1 cellular context compared by ENCODE assay signal in the genomic region with DNA sequence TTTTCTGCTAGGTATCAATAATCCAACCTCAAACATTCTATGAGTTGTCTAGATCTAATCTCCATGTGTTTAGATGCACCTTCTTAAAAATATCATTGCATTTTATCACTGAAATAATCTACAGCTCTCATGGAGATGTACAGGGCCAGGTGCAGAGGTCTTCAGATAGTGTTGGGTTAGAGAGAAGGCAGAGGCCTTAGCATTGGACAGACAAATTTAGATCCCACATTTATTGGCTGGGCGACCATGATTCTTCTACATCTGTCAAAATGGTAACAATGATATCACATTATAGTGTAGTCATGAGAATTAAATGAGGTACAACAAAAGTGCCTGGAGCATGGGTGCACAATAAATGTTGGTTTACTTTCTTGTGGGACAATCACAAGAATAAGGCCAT.
TF ChIP-seq lines count a peak whose summit lies in the region.

No MANE protein-coding gene starts in this region.

TF ChIP-seq in K562, 482 proteins besides CTCF, POLR2A, EP300 and RAD21:
- TF ChIP-seq ZBTB7A (IDR thresholded peaks at IDR 0.05; ENCODE audit: borderline replicate concordance, control insufficient read depth, low read depth, low read length) (no peak), ZKSCAN1 (IDR thresholded peaks at IDR 0.05; ENCODE audit: low read depth, low read length) (no peak), ZNF408 (CRISPR knock-in tag; IDR thresholded peaks at IDR 0.05; ENCODE audit: low read depth) (no peak), GTF2E2 (tag; IDR thresholded peaks at IDR 0.05) (no peak), ZNF282 (CRISPR knock-in tag; IDR thresholded peaks at IDR 0.05) (no peak), OTX1 (CRISPR knock-in tag; IDR thresholded peaks at IDR 0.05) (no peak), RFX1 (IDR thresholded peaks at IDR 0.05) (no peak), SAP30 (IDR thresholded peaks at IDR 0.05; ENCODE audit: borderline replicate concordance, insufficient read depth, low read depth, low read length, poor library complexity, severe bottlenecking) (no peak), ILK (tag; IDR thresholded peaks at IDR 0.05; ENCODE audit: borderline replicate concordance, low read depth) (no peak), ZNF224 (CRISPR knock-in tag; IDR thresholded peaks at IDR 0.05) (no peak), CBX8 (IDR thresholded peaks at IDR 0.05; ENCODE audit: borderline replicate concordance, extremely low read depth, low read depth, low read length, poor library complexity, severe bottlenecking) (no peak), ZNF444 (CRISPR knock-in tag; IDR thresholded peaks at IDR 0.05) (no peak), CEBPG (CRISPR knock-in tag; IDR thresholded peaks at IDR 0.05) (no peak), CEBPG (tag; conservative IDR thresholded peaks at IDR 0.05 in 1 of 2, IDR thresholded peaks at IDR 0.05 in 1 of 2) (no peak), KLF16 (IDR thresholded peaks at IDR 0.05) (no peak), HMG20B (CRISPR knock-in tag; IDR thresholded peaks at IDR 0.05) (no peak), SAFB2 (IDR thresholded peaks at IDR 0.05; ENCODE audit: borderline replicate concordance, low read depth, low read length, severe bottlenecking) (no peak), CHD2 (IDR thresholded peaks at IDR 0.05; ENCODE audit: low read depth, low read length) (no peak)
- TF ChIP-seq, protein P1, sequence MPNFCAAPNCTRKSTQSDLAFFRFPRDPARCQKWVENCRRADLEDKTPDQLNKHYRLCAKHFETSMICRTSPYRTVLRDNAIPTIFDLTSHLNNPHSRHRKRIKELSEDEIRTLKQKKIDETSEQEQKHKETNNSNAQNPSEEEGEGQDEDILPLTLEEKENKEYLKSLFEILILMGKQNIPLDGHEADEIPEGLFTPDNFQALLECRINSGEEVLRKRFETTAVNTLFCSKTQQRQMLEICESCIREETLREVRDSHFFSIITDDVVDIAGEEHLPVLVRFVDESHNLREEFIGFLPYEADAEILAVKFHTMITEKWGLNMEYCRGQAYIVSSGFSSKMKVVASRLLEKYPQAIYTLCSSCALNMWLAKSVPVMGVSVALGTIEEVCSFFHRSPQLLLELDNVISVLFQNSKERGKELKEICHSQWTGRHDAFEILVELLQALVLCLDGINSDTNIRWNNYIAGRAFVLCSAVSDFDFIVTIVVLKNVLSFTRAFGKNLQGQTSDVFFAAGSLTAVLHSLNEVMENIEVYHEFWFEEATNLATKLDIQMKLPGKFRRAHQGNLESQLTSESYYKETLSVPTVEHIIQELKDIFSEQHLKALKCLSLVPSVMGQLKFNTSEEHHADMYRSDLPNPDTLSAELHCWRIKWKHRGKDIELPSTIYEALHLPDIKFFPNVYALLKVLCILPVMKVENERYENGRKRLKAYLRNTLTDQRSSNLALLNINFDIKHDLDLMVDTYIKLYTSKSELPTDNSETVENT (CRISPR knock-in tag; IDR thresholded peaks at IDR 0.05), result no peak
- TF ChIP-seq, protein P2, sequence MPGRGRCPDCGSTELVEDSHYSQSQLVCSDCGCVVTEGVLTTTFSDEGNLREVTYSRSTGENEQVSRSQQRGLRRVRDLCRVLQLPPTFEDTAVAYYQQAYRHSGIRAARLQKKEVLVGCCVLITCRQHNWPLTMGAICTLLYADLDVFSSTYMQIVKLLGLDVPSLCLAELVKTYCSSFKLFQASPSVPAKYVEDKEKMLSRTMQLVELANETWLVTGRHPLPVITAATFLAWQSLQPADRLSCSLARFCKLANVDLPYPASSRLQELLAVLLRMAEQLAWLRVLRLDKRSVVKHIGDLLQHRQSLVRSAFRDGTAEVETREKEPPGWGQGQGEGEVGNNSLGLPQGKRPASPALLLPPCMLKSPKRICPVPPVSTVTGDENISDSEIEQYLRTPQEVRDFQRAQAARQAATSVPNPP (IDR thresholded peaks at IDR 0.05; ENCODE audit: borderline replicate concordance, insufficient read depth, insufficient read length), result no peak
TF ChIP-seq in K562: peak in this region for 0.
